ENCODE assay signal across 20 cellular contexts in genomic region chr2:188665196-188665595, GRCh38.
DNase-seq lines count a peak whose midpoint lies in the region; ATAC-seq, FAIRE-seq and TF ChIP-seq lines count a peak whose summit lies in the region.
"Had no signal": no experiment of that assay in that cellular context is flagged by ENCODE, and none has a peak within 500 bp of the region (broad histone marks: within the 10 kb centered on the region; RNA-seq: fewer than 3 reads in every experiment).

No MANE protein-coding gene starts in this region.

- BruUV-seq in IMR-90 (replicated peaks; lab: Mats Ljungman, UMichigan): no TSS peak

- TF ChIP-seq POLR2A in IMR-90 (IDR thresholded peaks at IDR 0.05; ENCODE audit: low read depth, low read length) (no peak), esophagus muscularis mucosa (IDR thresholded peaks at IDR 0.05; ENCODE audit: low read depth) (no peak)

- H3K79me1 ChIP-seq in IMR-90 (ENCODE audit: low read depth in 1 of 2, low read length in 2 of 2): no peaks in the 10 kb centered on the region

- H3K27me3 Mint-ChIP-seq in activated CD4-positive, alpha-beta T cell treated with anti-CD3 and anti-CD28 coated beads, Interleukin-2, amount 10 ng/mL, durations not matched to agents 24 days and 14 days: no peaks in the 10 kb centered on the region
- H3K27me3 Mint-ChIP-seq: activated CD8-positive, alpha-beta T cell treated with anti-CD3 and anti-CD28 coated beads for 36 hours; naive B cell had no signal

- intact Hi-C loops in IMR-90 (cut with micrococcal nuclease) (no loop called here), esophagus muscularis mucosa (cut with DNase I) (no loop called here), aorta (cut with DNase I) (no loop called here)
- intact Hi-C loops in activated CD4-positive, alpha-beta T cell treated with anti-CD3 and anti-CD28 coated beads, Interleukin-2, amount 10 ng/mL, durations not matched to agents 24 days and 14 days (cut with micrococcal nuclease): no loop called here

- 0 out of 2 replicates have a peak overlapping the region, but pooled peaks have one; percentile 22 for H3K56ac ChIP-seq in IMR-90 (ENCODE audit: extremely low read depth, insufficient read depth, low read length)

- no peak for TF ChIP-seq EP300 in esophagus muscularis mucosa (IDR thresholded peaks at IDR 0.05)

- H4K5ac ChIP-seq in IMR-90 (ENCODE audit: low read depth, low read length): no peak overlapping the region

- ATAC-seq in IMR-90 (ENCODE audit: low read depth): peak; percentile 73
- ATAC-seq in aorta (ENCODE audit: low FRiP score): no peak
- ATAC-seq: activated CD8-positive, alpha-beta T cell treated with anti-CD3 and anti-CD28 coated beads for 36 hours; activated T-cell treated with anti-CD3 and anti-CD28 coated beads, Interleukin-2, amount 50 U/mL, for 72 hours; lower lobe of right lung; stimulated activated effector memory CD8-positive, alpha-beta T cell treated with anti-CD3 and anti-CD28 coated beads, Interleukin-12 subunit alpha, Interleukin-12 subunit beta, amount 100 ng/mL, for 72 hours had no signal

- H4K20me1 ChIP-seq in IMR-90 (ENCODE audit: insufficient read depth, low read length): no peaks in the 10 kb centered on the region

- no peak overlapping the region for H3K23ac ChIP-seq in IMR-90 (ENCODE audit: low read depth, low read length)

- H2BK15ac ChIP-seq in IMR-90 (ENCODE audit: low read depth, low read length): no peak overlapping the region

- POLR2A ChIA-PET in IMR-90 (lab: Charles Lee; ENCODE audit: unreplicated experiment): interaction anchor here (0.8 kb wide), 1 partner anchor 11 kb away, joined by 3 read pairs; no protein-coding TSS in a partner anchor

- no CpG with 5 or more reads among the region's 2 CpGs for WGBS in IMR-90 (ENCODE audit: extremely low coverage in 2 of 2, insufficient read length in 1 of 2), 2 experiments
- 62% methylated on average over 2 of the region's 2 CpGs for WGBS in esophagus muscularis mucosa
- WGBS in aorta, 2 donors: 54 to 67% methylated on average over 2 of the region's 2 CpGs

- no peak overlapping the region for H2BK20ac ChIP-seq in IMR-90 (ENCODE audit: low read depth, low read length)

- H3K27ac ChIP-seq in IMR-90 (ENCODE audit: insufficient read depth, low read length) (no peak overlapping the region), brain microvascular endothelial cell (no peak overlapping the region), esophagus muscularis mucosa (replicated peaks in 1 of 4) (no peak overlapping the region), aorta (ENCODE audit: low read depth in 1 of 2, low read length in 2 of 2) (no peak overlapping the region)
- H3K27ac ChIP-seq: C4-2B, lower lobe of right lung, prostate gland, tibial artery had no signal

- H3K9me3 Mint-ChIP-seq in activated CD4-positive, alpha-beta T cell treated with anti-CD3 and anti-CD28 coated beads, Interleukin-2, amount 10 ng/mL, durations not matched to agents 24 days and 14 days: no peaks in the 10 kb centered on the region
- H3K9me3 Mint-ChIP-seq: activated CD8-positive, alpha-beta T cell treated with anti-CD3 and anti-CD28 coated beads for 36 hours; activated T-cell treated with anti-CD3 and anti-CD28 coated beads, Interleukin-2, amount 50 U/mL, for 72 hours; stimulated activated effector memory CD8-positive, alpha-beta T cell treated with anti-CD3 and anti-CD28 coated beads, Interleukin-12 subunit alpha, Interleukin-12 subunit beta, amount 100 ng/mL, for 72 hours had no signal

- H3K27me3 ChIP-seq in IMR-90 (ENCODE audit: control insufficient read depth, insufficient read depth, low read length) (no peaks in the 10 kb centered on the region), brain microvascular endothelial cell (replicated peaks) (no peaks in the 10 kb centered on the region), esophagus muscularis mucosa (no peaks in the 10 kb centered on the region), aorta (ENCODE audit: control insufficient read depth in 1 of 2, insufficient read depth in 2 of 2, low read length in 1 of 2) (no peaks in the 10 kb centered on the region)
- H3K27me3 ChIP-seq: tibial artery had no signal

- H3K36me3 Mint-ChIP-seq in activated CD4-positive, alpha-beta T cell treated with anti-CD3 and anti-CD28 coated beads, Interleukin-2, amount 10 ng/mL, durations not matched to agents 24 days and 14 days (ENCODE audit: low read depth): no peaks in the 10 kb centered on the region
- H3K36me3 Mint-ChIP-seq: naive B cell; stimulated activated effector memory CD8-positive, alpha-beta T cell treated with anti-CD3 and anti-CD28 coated beads, Interleukin-12 subunit alpha, Interleukin-12 subunit beta, amount 100 ng/mL, for 72 hours had no signal

- no peak overlapping the region for H2AFZ ChIP-seq in IMR-90 (replicated peaks; ENCODE audit: low read length, poor library complexity)

- H2BK5ac ChIP-seq in IMR-90 (ENCODE audit: low read depth, low read length, poor library complexity, severe bottlenecking): peak overlapping the region; percentile 15

- H3K4me3 ChIP-seq in IMR-90 (ENCODE audit: insufficient read depth, low read depth, low read length): no peak overlapping the region
- no peak overlapping the region for H3K4me3 ChIP-seq in brain microvascular endothelial cell (ENCODE audit: low read depth, low read length)
- H3K4me3 ChIP-seq in esophagus muscularis mucosa: no peak overlapping the region
- no peak overlapping the region for H3K4me3 ChIP-seq in aorta (ENCODE audit: low read length in 2 of 2)
- H3K4me3 ChIP-seq: lower lobe of right lung, prostate gland, tibial artery had no signal

- no peak overlapping the region for H3K4me3 Mint-ChIP-seq in activated CD4-positive, alpha-beta T cell treated with anti-CD3 and anti-CD28 coated beads, Interleukin-2, amount 10 ng/mL, durations not matched to agents 24 days and 14 days
- H3K4me3 Mint-ChIP-seq: activated CD8-positive, alpha-beta T cell treated with anti-CD3 and anti-CD28 coated beads for 36 hours; activated T-cell treated with anti-CD3 and anti-CD28 coated beads, Interleukin-2, amount 50 U/mL, for 72 hours; naive B cell; stimulated activated effector memory CD8-positive, alpha-beta T cell treated with anti-CD3 and anti-CD28 coated beads, Interleukin-12 subunit alpha, Interleukin-12 subunit beta, amount 100 ng/mL, for 72 hours had no signal

- no peak overlapping the region for H3K27ac Mint-ChIP-seq in activated CD4-positive, alpha-beta T cell treated with anti-CD3 and anti-CD28 coated beads, Interleukin-2, amount 10 ng/mL, durations not matched to agents 24 days and 14 days
- H3K27ac Mint-ChIP-seq: activated CD8-positive, alpha-beta T cell treated with anti-CD3 and anti-CD28 coated beads for 36 hours; activated T-cell treated with anti-CD3 and anti-CD28 coated beads, Interleukin-2, amount 50 U/mL, for 72 hours; naive B cell; stimulated activated effector memory CD8-positive, alpha-beta T cell treated with anti-CD3 and anti-CD28 coated beads, Interleukin-12 subunit alpha, Interleukin-12 subunit beta, amount 100 ng/mL, for 72 hours had no signal

- H3K18ac ChIP-seq in IMR-90 (ENCODE audit: low read depth, low read length): peak overlapping the region; percentile 50

- H3K4me1 Mint-ChIP-seq in activated CD4-positive, alpha-beta T cell treated with anti-CD3 and anti-CD28 coated beads, Interleukin-2, amount 10 ng/mL, durations not matched to agents 24 days and 14 days: no peaks in the 10 kb centered on the region
- H3K4me1 Mint-ChIP-seq: naive B cell; stimulated activated effector memory CD8-positive, alpha-beta T cell treated with anti-CD3 and anti-CD28 coated beads, Interleukin-12 subunit alpha, Interleukin-12 subunit beta, amount 100 ng/mL, for 72 hours had no signal

- DNase-seq in IMR-90 (peak; percentile 55), brain microvascular endothelial cell (peak; percentile 37), kidney tubule cell (ENCODE audit: low spot score) (peak; percentile 20), urothelium cell line (ENCODE audit: low spot score) (peak; percentile 25), esophagus muscularis mucosa (ENCODE audit: extremely low spot score) (no peak), aorta (no peak)
- no peak for DNase-seq in activated CD4-positive, alpha-beta T cell treated with anti-CD3 and anti-CD28 coated beads, Interleukin-2, amount 10 ng/mL, durations not matched to agents 24 days and 14 days
- DNase-seq: activated CD8-positive, alpha-beta T cell treated with anti-CD3 and anti-CD28 coated beads for 36 hours; activated T-cell treated with anti-CD3 and anti-CD28 coated beads, Interleukin-2, amount 50 U/mL, for 72 hours; cerebellar nuclear complex; KG1; lower lobe of right lung; naive B cell; NCI-H1105; stimulated activated CD4-positive, alpha-beta T cell treated with anti-CD3 and anti-CD28 coated beads, Interleukin-12 subunit alpha, Interleukin-12 subunit beta, amount 100 ng/mL, for 4 hours; tibial artery had no signal

- H2AK9ac ChIP-seq in IMR-90 (replicated peaks; ENCODE audit: low read depth, low read length, poor library complexity): no peak overlapping the region

- H3K14ac ChIP-seq in IMR-90 (replicated peaks; ENCODE audit: low read depth, low read length): no peak overlapping the region

- H3K9me3 ChIP-seq in IMR-90 (ENCODE audit: control insufficient read depth, insufficient read depth, low read length) (no peaks in the 10 kb centered on the region), esophagus muscularis mucosa (no peaks in the 10 kb centered on the region), aorta (ENCODE audit: control insufficient read depth, low read length) (no peaks in the 10 kb centered on the region)
- H3K9me3 ChIP-seq: lower lobe of right lung, prostate gland, tibial artery had no signal

- in situ Hi-C loops in IMR-90 (cut with MboI; ENCODE audit: low sequenced_read_pairs) (no loop called here), brain microvascular endothelial cell (cut with HindIII; ENCODE audit: low pct_ligation_motif_present, low sequenced_read_pairs) (no loop called here)

- H2BK120ac ChIP-seq in IMR-90 (ENCODE audit: low read depth, low read length): peak overlapping the region; percentile 7; the same call in 1 of the 2 replicates

- no peak overlapping the region; a peak in 1 of 4 replicates for H4K8ac ChIP-seq in IMR-90 (ENCODE audit: low read depth in 2 of 2, low read length in 2 of 2)

- no peaks in the 10 kb centered on the region for H3K36me3 ChIP-seq in IMR-90 (ENCODE audit: control insufficient read depth, insufficient read depth, low read length)
- no peaks in the 10 kb centered on the region for H3K36me3 ChIP-seq in brain microvascular endothelial cell (replicated peaks)
- H3K36me3 ChIP-seq in esophagus muscularis mucosa: no peaks in the 10 kb centered on the region
- no peaks in the 10 kb centered on the region for H3K36me3 ChIP-seq in aorta (ENCODE audit: control insufficient read depth in 1 of 2, insufficient read depth in 2 of 2, low read length in 1 of 2)
- H3K36me3 ChIP-seq: lower lobe of right lung, prostate gland, tibial artery had no signal

- dilution Hi-C loops in IMR-90 (cut with HindIII; ENCODE audit: low sequenced_read_pairs, unreplicated experiment): no loop called here

- H3K9ac ChIP-seq in IMR-90 (ENCODE audit: low read depth, low read length): no peak overlapping the region

- H3K4me2 ChIP-seq in IMR-90 (ENCODE audit: low read depth, low read length): no peak overlapping the region; the same call in 1 of the 2 replicates

- CTCF ChIA-PET in IMR-90 (lab: Yijun Ruan, JAX): no interaction called here

- H3K4ac ChIP-seq in IMR-90 (ENCODE audit: low read depth, low read length): no peak overlapping the region

- H4K91ac ChIP-seq in IMR-90 (ENCODE audit: insufficient read depth, low read depth, low read length): no peak overlapping the region

- no peak for TF ChIP-seq RAD21 in IMR-90 (IDR thresholded peaks at IDR 0.05; ENCODE audit: low read length)

- no peak for FAIRE-seq in urothelium cell line (lab: Jason Lieb, UNC)
- FAIRE-seq: GM18507 had no signal

- H3K9me1 ChIP-seq in IMR-90 (ENCODE audit: insufficient read depth, low read length): peaks cover 2% of the 10 kb centered on the region

- TF ChIP-seq CTCF in IMR-90 (conservative IDR thresholded peaks at IDR 0.05; ENCODE audit: low read depth, low read length) (no peak), brain microvascular endothelial cell (IDR thresholded peaks at IDR 0.05; ENCODE audit: low read depth, low read length, missing control alignments) (no peak), esophagus muscularis mucosa (IDR thresholded peaks at IDR 0.05) (no peak)

- H2AK5ac ChIP-seq in IMR-90 (ENCODE audit: low read depth, low read length): no peak overlapping the region

- H3K4me1 ChIP-seq in IMR-90 (ENCODE audit: control insufficient read depth, insufficient read depth, low read length) (no peaks in the 10 kb centered on the region; the same call in 1 of the 2 replicates), esophagus muscularis mucosa (peaks cover 0 to 7% (median 2%) of the 10 kb centered on the region in 4 donors), aorta (ENCODE audit: control insufficient read depth in 1 of 2, insufficient read depth in 2 of 2, low read length in 2 of 2) (no peaks in the 10 kb centered on the region)
- H3K4me1 ChIP-seq: lower lobe of right lung, prostate gland had no signal

Comparison
In these comparisons a context has a peak if more than half of its experiments do, and no peak if none do; other contexts are left out.
1. DNase-seq: peak in IMR-90 (single experiment), brain microvascular endothelial cell (single experiment), kidney tubule cell (single experiment) and urothelium cell line (single experiment); none in esophagus muscularis mucosa (single experiment), activated CD4-positive, alpha-beta T cell treated with anti-CD3 and anti-CD28 coated beads, Interleukin-2, amount 10 ng/mL, durations not matched to agents 24 days and 14 days (single experiment) and aorta (0 of 2).